Comparison of ENCODE assay signal across 25 cellular contexts in the genomic region with DNA sequence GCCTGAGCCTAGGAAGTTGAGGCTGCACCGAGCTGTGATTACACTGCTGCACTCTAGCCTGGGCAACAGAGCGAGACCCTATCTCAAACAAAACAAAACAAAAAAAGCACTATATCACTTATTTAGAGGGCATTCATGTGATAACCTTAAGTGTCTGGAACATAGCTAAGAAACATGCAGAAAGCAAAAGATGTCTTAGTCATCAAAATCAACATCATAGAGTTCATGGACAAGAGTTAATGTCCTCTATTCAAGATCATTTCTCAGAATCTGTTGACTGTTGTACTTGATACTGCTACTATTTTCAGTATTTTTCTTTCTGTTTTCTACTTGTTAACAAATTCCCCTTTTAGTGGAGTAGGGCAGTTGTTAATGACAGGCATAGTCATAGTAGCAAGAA.
"Had no signal": no experiment of that assay in that cellular context is flagged by ENCODE, and none has a peak within 500 bp of the region (broad histone marks: within the 10 kb centered on the region; RNA-seq: fewer than 3 reads in every experiment).

No MANE protein-coding gene starts in this region.

- H3K4me3 ChIP-seq: hepatocyte, left ventricle myocardium inferior, lung, ovary, prostate gland, sigmoid colon, spleen, suprapubic skin, thoracic aorta, tibial artery, upper lobe of right lung had no signal

- H3K9me3 Mint-ChIP-seq: natural killer cell; stimulated activated effector memory CD8-positive, alpha-beta T cell treated with anti-CD3 and anti-CD28 coated beads, Interleukin-12 subunit alpha, Interleukin-12 subunit beta, amount 100 ng/mL, for 72 hours; stimulated activated naive CD8-positive, alpha-beta T cell treated with anti-CD3 and anti-CD28 coated beads, Interleukin-15, Interleukin-2, amounts not matched to agents 100 ng/mL and 50 ng/mL, for 24 hours had no signal

- H3K36me3 Mint-ChIP-seq: natural killer cell; stimulated activated effector memory CD8-positive, alpha-beta T cell treated with anti-CD3 and anti-CD28 coated beads, Interleukin-12 subunit alpha, Interleukin-12 subunit beta, amount 100 ng/mL, for 72 hours had no signal

- DNase-seq: islet precursor cell; left ventricle myocardium inferior; mesendoderm; naive B cell; natural killer cell; ovary; retina; right cardiac atrium; sigmoid colon; small intestine; spleen; stimulated activated CD4-positive, alpha-beta T cell treated with anti-CD3 and anti-CD28 coated beads, Interleukin-4, amount 100 ng/mL, for 24 hours; stimulated activated naive CD4-positive, alpha-beta T cell; tibial artery; trophoblast cell; upper lobe of right lung had no signal

- H3K27ac Mint-ChIP-seq: mesothelial cell of epicardium; naive B cell; natural killer cell; stimulated activated effector memory CD8-positive, alpha-beta T cell treated with anti-CD3 and anti-CD28 coated beads, Interleukin-12 subunit alpha, Interleukin-12 subunit beta, amount 100 ng/mL, for 72 hours; stimulated activated naive CD8-positive, alpha-beta T cell treated with anti-CD3 and anti-CD28 coated beads, Interleukin-15, Interleukin-2, amounts not matched to agents 100 ng/mL and 50 ng/mL, for 24 hours had no signal

- H3K27ac ChIP-seq: hepatocyte, left ventricle myocardium inferior, ovary, prostate gland, sigmoid colon, spleen, suprapubic skin, thoracic aorta, tibial artery, upper lobe of right lung had no signal

- ATAC-seq: natural killer cell; right cardiac atrium; stimulated activated effector memory CD8-positive, alpha-beta T cell treated with anti-CD3 and anti-CD28 coated beads, Interleukin-12 subunit alpha, Interleukin-12 subunit beta, amount 100 ng/mL, for 72 hours; upper lobe of right lung had no signal

- H3K36me3 ChIP-seq: ovary, prostate gland, upper lobe of right lung had no signal

- H3K9me3 ChIP-seq: left ventricle myocardium inferior, ovary, prostate gland, sigmoid colon, spleen, suprapubic skin, thoracic aorta, tibial artery, upper lobe of right lung had no signal

- H3K4me3 Mint-ChIP-seq: mesothelial cell of epicardium; naive B cell; natural killer cell; stimulated activated effector memory CD8-positive, alpha-beta T cell treated with anti-CD3 and anti-CD28 coated beads, Interleukin-12 subunit alpha, Interleukin-12 subunit beta, amount 100 ng/mL, for 72 hours; stimulated activated naive CD8-positive, alpha-beta T cell treated with anti-CD3 and anti-CD28 coated beads, Interleukin-15, Interleukin-2, amounts not matched to agents 100 ng/mL and 50 ng/mL, for 24 hours had no signal

- H3K27me3 Mint-ChIP-seq: naive B cell; stimulated activated naive CD8-positive, alpha-beta T cell treated with anti-CD3 and anti-CD28 coated beads, Interleukin-15, Interleukin-2, amounts not matched to agents 100 ng/mL and 50 ng/mL, for 24 hours had no signal

- H3K4me1 ChIP-seq: left ventricle myocardium inferior, prostate gland, sigmoid colon, spleen, suprapubic skin, tibial artery, upper lobe of right lung had no signal

- FAIRE-seq: small intestine, urothelium cell line had no signal

- H3K4me1 Mint-ChIP-seq: naive B cell; natural killer cell; stimulated activated effector memory CD8-positive, alpha-beta T cell treated with anti-CD3 and anti-CD28 coated beads, Interleukin-12 subunit alpha, Interleukin-12 subunit beta, amount 100 ng/mL, for 72 hours had no signal

- H3K27me3 ChIP-seq: hepatocyte, ovary, sigmoid colon, spleen, suprapubic skin, tibial artery, upper lobe of right lung had no signal
